ENCODE assay signal across 1 cellular context in the genomic region with DNA sequence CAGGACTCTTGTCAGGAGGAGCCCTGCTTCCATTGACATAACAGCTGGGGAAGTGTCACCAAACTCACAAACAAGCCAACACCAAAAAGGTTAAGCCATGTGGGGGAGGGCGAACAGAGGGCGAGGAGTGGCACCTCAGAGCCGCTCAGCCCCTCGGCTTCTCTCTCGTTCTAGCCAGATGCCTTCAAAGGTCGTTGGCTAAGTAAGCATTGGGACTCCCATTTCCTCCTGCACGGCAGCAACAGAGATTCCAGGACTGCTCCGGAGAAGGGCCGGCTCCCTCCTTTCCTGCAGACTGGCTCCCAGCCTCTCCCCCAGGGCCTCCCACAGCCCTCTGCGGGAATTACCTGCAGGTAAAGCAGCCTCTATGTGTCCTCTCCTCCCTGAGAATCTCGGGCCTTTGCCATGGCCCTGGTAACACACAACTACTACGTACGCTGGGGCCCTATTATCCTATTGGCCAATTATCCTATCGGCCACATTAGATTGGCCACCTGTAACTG.
TF ChIP-seq lines count a peak whose summit lies in the region.

No MANE protein-coding gene starts in this region.

TF ChIP-seq in HepG2, 621 proteins besides CTCF, POLR2A, EP300 and RAD21 (continued from another document and continues in another):
- TF ChIP-seq, protein P1, sequence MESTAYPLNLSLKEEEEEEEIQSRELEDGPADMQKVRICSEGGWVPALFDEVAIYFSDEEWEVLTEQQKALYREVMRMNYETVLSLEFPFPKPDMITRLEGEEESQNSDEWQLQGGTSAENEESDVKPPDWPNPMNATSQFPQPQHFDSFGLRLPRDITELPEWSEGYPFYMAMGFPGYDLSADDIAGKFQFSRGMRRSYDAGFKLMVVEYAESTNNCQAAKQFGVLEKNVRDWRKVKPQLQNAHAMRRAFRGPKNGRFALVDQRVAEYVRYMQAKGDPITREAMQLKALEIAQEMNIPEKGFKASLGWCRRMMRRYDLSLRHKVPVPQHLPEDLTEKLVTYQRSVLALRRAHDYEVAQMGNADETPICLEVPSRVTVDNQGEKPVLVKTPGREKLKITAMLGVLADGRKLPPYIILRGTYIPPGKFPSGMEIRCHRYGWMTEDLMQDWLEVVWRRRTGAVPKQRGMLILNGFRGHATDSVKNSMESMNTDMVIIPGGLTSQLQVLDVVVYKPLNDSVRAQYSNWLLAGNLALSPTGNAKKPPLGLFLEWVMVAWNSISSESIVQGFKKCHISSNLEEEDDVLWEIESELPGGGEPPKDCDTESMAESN (CRISPR knock-in tag; conservative IDR thresholded peaks at IDR 0.05) = no peak
- TF ChIP-seq NR3C1 (CRISPR knock-in tag; IDR thresholded peaks at IDR 0.05) (no peak), RFX3 (CRISPR knock-in tag; IDR thresholded peaks at IDR 0.05) (no peak), EED (CRISPR knock-in tag; IDR thresholded peaks at IDR 0.05) (0 out of 2 replicates have a peak, but pooled peaks have one; percentile 18), RFXANK (CRISPR knock-in tag; IDR thresholded peaks at IDR 0.05) (no peak), HHEX (CRISPR knock-in tag; IDR thresholded peaks at IDR 0.05) (no peak), ZNF780A (CRISPR knock-in tag; IDR thresholded peaks at IDR 0.05) (no peak), KDM5A (IDR thresholded peaks at IDR 0.05; ENCODE audit: borderline replicate concordance, low read length) (no peak), BRCA1 (CRISPR knock-in tag; IDR thresholded peaks at IDR 0.05) (no peak), ZNF546 (CRISPR knock-in tag; conservative IDR thresholded peaks at IDR 0.05) (no peak), ZNF558 (CRISPR knock-in tag; IDR thresholded peaks at IDR 0.05; ENCODE audit: borderline replicate concordance) (no peak), ZSCAN30 (CRISPR knock-in tag; IDR thresholded peaks at IDR 0.05) (no peak), ZNF207 (IDR thresholded peaks at IDR 0.05; ENCODE audit: borderline replicate concordance) (no peak), SNAPC2 (CRISPR knock-in tag; IDR thresholded peaks at IDR 0.05) (no peak), ZNF7 (CRISPR knock-in tag; IDR thresholded peaks at IDR 0.05) (no peak), ZSCAN29 (CRISPR knock-in tag; conservative IDR thresholded peaks at IDR 0.05) (no peak), ARNT (IDR thresholded peaks at IDR 0.05) (no peak), ZFX (CRISPR knock-in tag; IDR thresholded peaks at IDR 0.05; ENCODE audit: low read depth) (peak; percentile 29; the same call in 1 of the 2 replicates), RFX5 (IDR thresholded peaks at IDR 0.05; ENCODE audit: low read depth, low read length) (0 out of 2 replicates have a peak, but pooled peaks have one; percentile 50), NFYB (CRISPR knock-in tag; IDR thresholded peaks at IDR 0.05) (0 out of 2 replicates have a peak, but pooled peaks have one; percentile 26), KLF16 (CRISPR knock-in tag; IDR thresholded peaks at IDR 0.05) (no peak), TBX2 (CRISPR knock-in tag; IDR thresholded peaks at IDR 0.05; ENCODE audit: borderline replicate concordance) (0 out of 2 replicates have a peak, but pooled peaks have one; percentile 28), ZNF678 (CRISPR knock-in tag; IDR thresholded peaks at IDR 0.05) (no peak), DPF2 (CRISPR knock-in tag; IDR thresholded peaks at IDR 0.05; ENCODE audit: borderline replicate concordance, low read depth) (no peak), NR2F6 (IDR thresholded peaks at IDR 0.05) (0 out of 2 replicates have a peak, but pooled peaks have one; percentile 9), NR2F6 (CRISPR knock-in tag; IDR thresholded peaks at IDR 0.05) (no peak), MIER2 (CRISPR knock-in tag; IDR thresholded peaks at IDR 0.05) (no peak)
- TF ChIP-seq, protein P2, sequence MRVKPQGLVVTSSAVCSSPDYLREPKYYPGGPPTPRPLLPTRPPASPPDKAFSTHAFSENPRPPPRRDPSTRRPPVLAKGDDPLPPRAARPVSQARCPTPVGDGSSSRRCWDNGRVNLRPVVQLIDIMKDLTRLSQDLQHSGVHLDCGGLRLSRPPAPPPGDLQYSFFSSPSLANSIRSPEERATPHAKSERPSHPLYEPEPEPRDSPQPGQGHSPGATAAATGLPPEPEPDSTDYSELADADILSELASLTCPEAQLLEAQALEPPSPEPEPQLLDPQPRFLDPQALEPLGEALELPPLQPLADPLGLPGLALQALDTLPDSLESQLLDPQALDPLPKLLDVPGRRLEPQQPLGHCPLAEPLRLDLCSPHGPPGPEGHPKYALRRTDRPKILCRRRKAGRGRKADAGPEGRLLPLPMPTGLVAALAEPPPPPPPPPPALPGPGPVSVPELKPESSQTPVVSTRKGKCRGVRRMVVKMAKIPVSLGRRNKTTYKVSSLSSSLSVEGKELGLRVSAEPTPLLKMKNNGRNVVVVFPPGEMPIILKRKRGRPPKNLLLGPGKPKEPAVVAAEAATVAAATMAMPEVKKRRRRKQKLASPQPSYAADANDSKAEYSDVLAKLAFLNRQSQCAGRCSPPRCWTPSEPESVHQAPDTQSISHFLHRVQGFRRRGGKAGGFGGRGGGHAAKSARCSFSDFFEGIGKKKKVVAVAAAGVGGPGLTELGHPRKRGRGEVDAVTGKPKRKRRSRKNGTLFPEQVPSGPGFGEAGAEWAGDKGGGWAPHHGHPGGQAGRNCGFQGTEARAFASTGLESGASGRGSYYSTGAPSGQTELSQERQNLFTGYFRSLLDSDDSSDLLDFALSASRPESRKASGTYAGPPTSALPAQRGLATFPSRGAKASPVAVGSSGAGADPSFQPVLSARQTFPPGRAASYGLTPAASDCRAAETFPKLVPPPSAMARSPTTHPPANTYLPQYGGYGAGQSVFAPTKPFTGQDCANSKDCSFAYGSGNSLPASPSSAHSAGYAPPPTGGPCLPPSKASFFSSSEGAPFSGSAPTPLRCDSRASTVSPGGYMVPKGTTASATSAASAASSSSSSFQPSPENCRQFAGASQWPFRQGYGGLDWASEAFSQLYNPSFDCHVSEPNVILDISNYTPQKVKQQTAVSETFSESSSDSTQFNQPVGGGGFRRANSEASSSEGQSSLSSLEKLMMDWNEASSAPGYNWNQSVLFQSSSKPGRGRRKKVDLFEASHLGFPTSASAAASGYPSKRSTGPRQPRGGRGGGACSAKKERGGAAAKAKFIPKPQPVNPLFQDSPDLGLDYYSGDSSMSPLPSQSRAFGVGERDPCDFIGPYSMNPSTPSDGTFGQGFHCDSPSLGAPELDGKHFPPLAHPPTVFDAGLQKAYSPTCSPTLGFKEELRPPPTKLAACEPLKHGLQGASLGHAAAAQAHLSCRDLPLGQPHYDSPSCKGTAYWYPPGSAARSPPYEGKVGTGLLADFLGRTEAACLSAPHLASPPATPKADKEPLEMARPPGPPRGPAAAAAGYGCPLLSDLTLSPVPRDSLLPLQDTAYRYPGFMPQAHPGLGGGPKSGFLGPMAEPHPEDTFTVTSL (CRISPR knock-in tag; IDR thresholded peaks at IDR 0.05; ENCODE audit: borderline replicate concordance) = no peak
- TF ChIP-seq, protein P3, sequence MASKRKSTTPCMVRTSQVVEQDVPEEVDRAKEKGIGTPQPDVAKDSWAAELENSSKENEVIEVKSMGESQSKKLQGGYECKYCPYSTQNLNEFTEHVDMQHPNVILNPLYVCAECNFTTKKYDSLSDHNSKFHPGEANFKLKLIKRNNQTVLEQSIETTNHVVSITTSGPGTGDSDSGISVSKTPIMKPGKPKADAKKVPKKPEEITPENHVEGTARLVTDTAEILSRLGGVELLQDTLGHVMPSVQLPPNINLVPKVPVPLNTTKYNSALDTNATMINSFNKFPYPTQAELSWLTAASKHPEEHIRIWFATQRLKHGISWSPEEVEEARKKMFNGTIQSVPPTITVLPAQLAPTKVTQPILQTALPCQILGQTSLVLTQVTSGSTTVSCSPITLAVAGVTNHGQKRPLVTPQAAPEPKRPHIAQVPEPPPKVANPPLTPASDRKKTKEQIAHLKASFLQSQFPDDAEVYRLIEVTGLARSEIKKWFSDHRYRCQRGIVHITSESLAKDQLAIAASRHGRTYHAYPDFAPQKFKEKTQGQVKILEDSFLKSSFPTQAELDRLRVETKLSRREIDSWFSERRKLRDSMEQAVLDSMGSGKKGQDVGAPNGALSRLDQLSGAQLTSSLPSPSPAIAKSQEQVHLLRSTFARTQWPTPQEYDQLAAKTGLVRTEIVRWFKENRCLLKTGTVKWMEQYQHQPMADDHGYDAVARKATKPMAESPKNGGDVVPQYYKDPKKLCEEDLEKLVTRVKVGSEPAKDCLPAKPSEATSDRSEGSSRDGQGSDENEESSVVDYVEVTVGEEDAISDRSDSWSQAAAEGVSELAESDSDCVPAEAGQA (IDR thresholded peaks at IDR 0.05; ENCODE audit: low read depth) = no peak
- TF ChIP-seq, protein P3 (CRISPR knock-in tag; IDR thresholded peaks at IDR 0.05; ENCODE audit: borderline replicate concordance) = no peak
- TF ChIP-seq, protein P4, sequence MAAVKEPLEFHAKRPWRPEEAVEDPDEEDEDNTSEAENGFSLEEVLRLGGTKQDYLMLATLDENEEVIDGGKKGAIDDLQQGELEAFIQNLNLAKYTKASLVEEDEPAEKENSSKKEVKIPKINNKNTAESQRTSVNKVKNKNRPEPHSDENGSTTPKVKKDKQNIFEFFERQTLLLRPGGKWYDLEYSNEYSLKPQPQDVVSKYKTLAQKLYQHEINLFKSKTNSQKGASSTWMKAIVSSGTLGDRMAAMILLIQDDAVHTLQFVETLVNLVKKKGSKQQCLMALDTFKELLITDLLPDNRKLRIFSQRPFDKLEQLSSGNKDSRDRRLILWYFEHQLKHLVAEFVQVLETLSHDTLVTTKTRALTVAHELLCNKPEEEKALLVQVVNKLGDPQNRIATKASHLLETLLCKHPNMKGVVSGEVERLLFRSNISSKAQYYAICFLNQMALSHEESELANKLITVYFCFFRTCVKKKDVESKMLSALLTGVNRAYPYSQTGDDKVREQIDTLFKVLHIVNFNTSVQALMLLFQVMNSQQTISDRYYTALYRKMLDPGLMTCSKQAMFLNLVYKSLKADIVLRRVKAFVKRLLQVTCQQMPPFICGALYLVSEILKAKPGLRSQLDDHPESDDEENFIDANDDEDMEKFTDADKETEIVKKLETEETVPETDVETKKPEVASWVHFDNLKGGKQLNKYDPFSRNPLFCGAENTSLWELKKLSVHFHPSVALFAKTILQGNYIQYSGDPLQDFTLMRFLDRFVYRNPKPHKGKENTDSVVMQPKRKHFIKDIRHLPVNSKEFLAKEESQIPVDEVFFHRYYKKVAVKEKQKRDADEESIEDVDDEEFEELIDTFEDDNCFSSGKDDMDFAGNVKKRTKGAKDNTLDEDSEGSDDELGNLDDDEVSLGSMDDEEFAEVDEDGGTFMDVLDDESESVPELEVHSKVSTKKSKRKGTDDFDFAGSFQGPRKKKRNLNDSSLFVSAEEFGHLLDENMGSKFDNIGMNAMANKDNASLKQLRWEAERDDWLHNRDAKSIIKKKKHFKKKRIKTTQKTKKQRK (IDR thresholded peaks at IDR 0.05; ENCODE audit: low read length) = no peak
- TF ChIP-seq, protein P5, sequence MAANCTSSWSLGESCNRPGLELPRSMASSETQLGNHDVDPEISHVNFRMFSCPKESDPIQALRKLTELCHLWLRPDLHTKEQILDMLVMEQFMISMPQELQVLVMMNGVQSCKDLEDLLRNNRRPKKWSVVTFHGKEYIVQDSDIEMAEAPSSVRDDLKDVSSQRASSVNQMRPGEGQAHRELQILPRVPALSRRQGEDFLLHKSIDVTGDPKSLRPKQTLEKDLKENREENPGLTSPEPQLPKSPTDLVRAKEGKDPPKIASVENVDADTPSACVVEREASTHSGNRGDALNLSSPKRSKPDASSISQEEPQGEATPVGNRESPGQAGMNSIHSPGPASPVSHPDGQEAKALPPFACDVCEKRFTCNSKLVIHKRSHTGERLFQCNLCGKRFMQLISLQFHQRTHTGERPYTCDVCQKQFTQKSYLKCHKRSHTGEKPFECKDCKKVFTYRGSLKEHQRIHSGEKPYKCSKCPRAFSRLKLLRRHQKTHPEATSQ (CRISPR knock-in tag; IDR thresholded peaks at IDR 0.05; ENCODE audit: borderline replicate concordance) = no peak
- TF ChIP-seq, protein P6, sequence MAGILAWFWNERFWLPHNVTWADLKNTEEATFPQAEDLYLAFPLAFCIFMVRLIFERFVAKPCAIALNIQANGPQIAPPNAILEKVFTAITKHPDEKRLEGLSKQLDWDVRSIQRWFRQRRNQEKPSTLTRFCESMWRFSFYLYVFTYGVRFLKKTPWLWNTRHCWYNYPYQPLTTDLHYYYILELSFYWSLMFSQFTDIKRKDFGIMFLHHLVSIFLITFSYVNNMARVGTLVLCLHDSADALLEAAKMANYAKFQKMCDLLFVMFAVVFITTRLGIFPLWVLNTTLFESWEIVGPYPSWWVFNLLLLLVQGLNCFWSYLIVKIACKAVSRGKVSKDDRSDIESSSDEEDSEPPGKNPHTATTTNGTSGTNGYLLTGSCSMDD (CRISPR knock-in tag; IDR thresholded peaks at IDR 0.05) = no peak
- TF ChIP-seq, protein P7, sequence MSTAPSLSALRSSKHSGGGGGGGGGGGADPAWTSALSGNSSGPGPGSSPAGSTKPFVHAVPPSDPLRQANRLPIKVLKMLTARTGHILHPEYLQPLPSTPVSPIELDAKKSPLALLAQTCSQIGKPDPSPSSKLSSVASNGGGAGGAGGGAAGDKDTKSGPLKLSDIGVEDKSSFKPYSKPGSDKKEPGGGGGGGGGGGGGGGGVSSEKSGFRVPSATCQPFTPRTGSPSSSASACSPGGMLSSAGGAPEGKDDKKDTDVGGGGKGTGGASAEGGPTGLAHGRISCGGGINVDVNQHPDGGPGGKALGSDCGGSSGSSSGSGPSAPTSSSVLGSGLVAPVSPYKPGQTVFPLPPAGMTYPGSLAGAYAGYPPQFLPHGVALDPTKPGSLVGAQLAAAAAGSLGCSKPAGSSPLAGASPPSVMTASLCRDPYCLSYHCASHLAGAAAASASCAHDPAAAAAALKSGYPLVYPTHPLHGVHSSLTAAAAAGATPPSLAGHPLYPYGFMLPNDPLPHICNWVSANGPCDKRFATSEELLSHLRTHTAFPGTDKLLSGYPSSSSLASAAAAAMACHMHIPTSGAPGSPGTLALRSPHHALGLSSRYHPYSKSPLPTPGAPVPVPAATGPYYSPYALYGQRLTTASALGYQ (CRISPR knock-in tag; IDR thresholded peaks at IDR 0.05) = no peak
